In the genomic region with DNA sequence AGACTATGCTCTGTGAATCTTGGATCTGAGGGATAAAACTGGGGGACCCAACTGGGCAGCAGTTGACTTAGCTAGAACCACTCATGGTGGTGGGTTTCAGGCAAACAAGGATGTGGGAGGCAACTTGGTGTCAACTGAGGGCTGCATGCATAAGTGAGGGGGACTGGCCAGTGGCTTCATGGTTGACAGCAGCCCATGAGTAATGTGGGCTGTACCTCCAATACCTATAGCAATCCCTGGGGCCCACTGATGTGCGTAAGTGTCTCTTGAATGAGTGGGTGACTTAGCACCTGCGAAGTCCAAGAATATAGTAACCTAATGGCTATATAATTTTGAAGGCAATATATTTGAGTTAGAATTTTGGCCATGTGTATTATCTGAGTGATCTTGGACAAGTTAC, we compare ENCODE assay signal across 15 cellular contexts. TPM values are rescaled to one million over a fixed set of nuclear protein-coding genes. Genes with fewer than 3 reads are reported as not detected.
DNase-seq lines count a peak whose midpoint lies in the region; ATAC-seq and TF ChIP-seq lines count a peak whose summit lies in the region.
"Had no signal": no experiment of that assay in that cellular context is flagged by ENCODE, and none has a peak within 500 bp of the region (broad histone marks: within the 10 kb centered on the region; RNA-seq: fewer than 3 reads in every experiment).

No MANE protein-coding gene starts in this region.

- no TSS peak for BruUV-seq in OCI-LY7 (replicated peaks; lab: Mats Ljungman, UMichigan)

- H3K9me3 ChIP-seq in OCI-LY7 (ENCODE audit: low read length) = no peaks in the 10 kb centered on the region
- no peaks in the 10 kb centered on the region for H3K9me3 ChIP-seq in CD4-positive, alpha-beta T cell (ENCODE audit: control insufficient read depth, low read length)

- H3K4me1 Mint-ChIP-seq in CD4-positive, alpha-beta T cell (ENCODE audit: low read depth) = peaks cover 16% of the 10 kb centered on the region

- H3K27me3 Mint-ChIP-seq in CD4-positive, alpha-beta T cell = no peaks in the 10 kb centered on the region
- H3K27me3 Mint-ChIP-seq: activated CD4-positive, alpha-beta T cell treated with anti-CD3 and anti-CD28 coated beads, Interleukin-2, amount 10 ng/mL, durations not matched to agents 24 days and 14 days had no signal

- H3K36me3 Mint-ChIP-seq in activated naive CD4-positive, alpha-beta T cell treated with anti-CD3 and anti-CD28 coated beads, Interleukin-2, amount 50 U/mL, for 72 hours = no peaks in the 10 kb centered on the region
- no peaks in the 10 kb centered on the region for H3K36me3 Mint-ChIP-seq in CD4-positive, alpha-beta T cell (ENCODE audit: low read depth)

- H3K4me3 ChIP-seq in OCI-LY7 (ENCODE audit: low read depth, low read length, poor library complexity, severe bottlenecking) = no peak overlapping the region

- no peak for TF ChIP-seq CTCF in OCI-LY7 (conservative IDR thresholded peaks at IDR 0.05; ENCODE audit: low read length)
- no peak for TF ChIP-seq CTCF in CD4-positive, alpha-beta T cell (IDR thresholded peaks at IDR 0.05)

- no peak for DNase-seq in OCI-LY7 (ENCODE audit: low spot score)
- DNase-seq in activated naive CD4-positive, alpha-beta T cell treated with anti-CD3 and anti-CD28 coated beads, Interleukin-2, amount 50 U/mL, for 72 hours (ENCODE audit: low spot score in 2 of 2) = no peak
- no peak for DNase-seq in CD4-positive, alpha-beta T cell
- DNase-seq in NCI-H1436 treated with DMSO at 0.1 percent for 48 hours (lab: John Stamatoyannopoulos, UW) = no peak
- DNase-seq: activated CD4-positive, alpha-beta T cell treated with anti-CD3 and anti-CD28 coated beads, Interleukin-2, amount 10 ng/mL, durations not matched to agents 24 days and 14 days; activated naive CD4-positive, alpha-beta T cell treated with Interleukin-2 at 50 U/mL for 16 hours; foreskin fibroblast; NCI-H510A had no signal

- no peaks in the 10 kb centered on the region for H3K27me3 ChIP-seq in CD4-positive, alpha-beta T cell (ENCODE audit: control insufficient read depth, insufficient read depth, low read length)

- H3K4me2 ChIP-seq in OCI-LY7 (ENCODE audit: low read length) = peak overlapping the region; percentile 40

- H3K36me3 ChIP-seq in OCI-LY7 (ENCODE audit: insufficient read depth, low read length) = no peaks in the 10 kb centered on the region

- no peak overlapping the region for H3K27ac ChIP-seq in OCI-LY7 (ENCODE audit: low read depth, low read length, poor library complexity, severe bottlenecking)
- no peak overlapping the region for H3K27ac ChIP-seq in CD4-positive, alpha-beta T cell (ENCODE audit: low read depth, low read length)
- H3K27ac ChIP-seq: C4-2B had no signal

- H3K4me3 Mint-ChIP-seq in CD4-positive, alpha-beta T cell = no peak overlapping the region
- H3K4me3 Mint-ChIP-seq: activated CD4-positive, alpha-beta T cell treated with anti-CD3 and anti-CD28 coated beads, Interleukin-2, amount 10 ng/mL, durations not matched to agents 24 days and 14 days; neural crest cell had no signal

- H3K27ac Mint-ChIP-seq in activated naive CD4-positive, alpha-beta T cell treated with anti-CD3 and anti-CD28 coated beads, Interleukin-2, amount 50 U/mL, for 72 hours = no peak overlapping the region
- H3K27ac Mint-ChIP-seq in CD4-positive, alpha-beta T cell = no peak overlapping the region

- H3K9me3 Mint-ChIP-seq in activated naive CD4-positive, alpha-beta T cell treated with anti-CD3 and anti-CD28 coated beads, Interleukin-2, amount 50 U/mL, for 72 hours = no peaks in the 10 kb centered on the region
- H3K9me3 Mint-ChIP-seq in CD4-positive, alpha-beta T cell = no peaks in the 10 kb centered on the region
- H3K9me3 Mint-ChIP-seq: activated CD4-positive, alpha-beta T cell treated with anti-CD3 and anti-CD28 coated beads, Interleukin-2, amount 10 ng/mL, durations not matched to agents 24 days and 14 days; neural crest cell had no signal

- intact Hi-C loops in OCI-LY7 (cut with micrococcal nuclease; ENCODE audit: unreplicated experiment) = no loop called here
- intact Hi-C loops in CD4-positive, alpha-beta T cell (cut with DNase I, micrococcal nuclease) = no loop called here

- POLR2A ChIA-PET in OCI-LY7 (lab: Charles Lee) = interaction anchor here (1.0 to 4.9 kb wide), 5 partner anchors 10 to 110 kb away, joined by 3 to 31 read pairs (median 8); a partner anchor contains a TSS
- POLR2A ChIA-PET in CD4-positive, alpha-beta T cell (lab: Charles Lee) = interaction anchor here (1.1 to 3.8 kb wide), 3 partner anchors 10 to 109 kb away, joined by 3 to 34 read pairs (median 4); no protein-coding TSS in a partner anchor

- ATAC-seq in GM18498 (IDR thresholded peaks at IDR 0.05; ENCODE audit: unreplicated experiment) (peak; percentile 55), GM21381 (IDR thresholded peaks at IDR 0.05; ENCODE audit: unreplicated experiment) (peak; percentile 47), HG03025 (IDR thresholded peaks at IDR 0.05; ENCODE audit: low FRiP score, unreplicated experiment) (peak; percentile 53), esophagus mucosa (no peak)
- ATAC-seq in activated naive CD4-positive, alpha-beta T cell treated with anti-CD3 and anti-CD28 coated beads, Interleukin-2, amount 50 U/mL, for 72 hours = no peak
- ATAC-seq in CD4-positive, alpha-beta T cell (ENCODE audit: poor library complexity) = no peak
- ATAC-seq: SK-N-SH treated with all-trans-retinoic acid at 6 μM for 48 hours had no signal

- peak overlapping the region; percentile 52; the same call in 1 of the 2 replicates for H2AFZ ChIP-seq in OCI-LY7 (ENCODE audit: low read length)

- H3K4me1 ChIP-seq in OCI-LY7 (ENCODE audit: insufficient read depth, low read length, poor library complexity, severe bottlenecking) = peaks cover 44% of the 10 kb centered on the region

- CTCF ChIA-PET in OCI-LY7 (lab: Charles Lee; ENCODE audit: unreplicated experiment) = no interaction called here
- CTCF ChIA-PET in CD4-positive, alpha-beta T cell (lab: Charles Lee) = no interaction called here

- no peaks in the 10 kb centered on the region for H3K9me2 ChIP-seq in OCI-LY7 (ENCODE audit: insufficient read depth, low read length)

- no peaks in the 10 kb centered on the region for H4K20me1 ChIP-seq in OCI-LY7 (ENCODE audit: insufficient read depth, low read length)

- no peaks in the 10 kb centered on the region for H3K79me2 ChIP-seq in OCI-LY7 (ENCODE audit: insufficient read depth, low read depth, low read length)

RNA-seq across cellular contexts. Expression of a gene that starts 13.7 kb away (rescaled TPM):
- 5.0 and 10.8 TPM in 2 replicates for total RNA-seq in OCI-LY7 (2014; rRNA removed; shearing (Covaris generic))
- total RNA-seq in OCI-LY7 (2022) (21.6 and 21.9 TPM in 2 replicates), esophagus mucosa (22.1 TPM)
- total RNA-seq in activated naive CD4-positive, alpha-beta T cell treated with anti-CD3 and anti-CD28 coated beads, Interleukin-2, amount 50 U/mL, for 72 hours = 10 to 100 TPM; 20.2 to 25.8 TPM
- total RNA-seq in CD4-positive, alpha-beta T cell = 10 to 100 TPM; 27.3 to 28.9 TPM

Comparison
In these comparisons a context has a peak if more than half of its experiments do, and no peak if none do; other contexts are left out.
1. ATAC-seq: peak in GM18498 (single experiment), GM21381 (single experiment) and HG03025 (single experiment); none in esophagus mucosa (single experiment), activated naive CD4-positive, alpha-beta T cell treated with anti-CD3 and anti-CD28 coated beads, Interleukin-2, amount 50 U/mL, for 72 hours (0 of 2) and CD4-positive, alpha-beta T cell (single experiment).